ENCODE assay signal across 9 cellular contexts in the genomic region with DNA sequence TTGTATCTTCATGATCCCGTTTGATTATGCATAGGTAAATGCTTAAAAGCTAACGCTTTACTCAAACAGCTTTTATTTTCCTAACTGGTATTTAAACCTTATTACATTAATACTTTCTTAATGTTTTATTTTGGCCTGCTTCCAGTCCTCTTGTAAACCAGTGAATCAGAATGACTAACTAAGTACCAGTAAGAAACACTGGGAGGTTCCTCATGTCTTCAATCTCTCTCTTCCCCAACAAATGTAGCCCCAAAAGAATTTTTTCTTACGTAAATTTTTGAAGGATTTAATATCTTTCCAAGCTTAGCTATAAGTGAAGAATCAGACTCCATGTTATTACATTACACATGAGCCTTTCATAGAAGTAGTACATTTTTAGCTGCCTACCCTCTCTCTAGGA.
"Had no signal": no experiment of that assay in that cellular context is flagged by ENCODE, and none has a peak within 500 bp of the region (broad histone marks: within the 10 kb centered on the region; RNA-seq: fewer than 3 reads in every experiment).

No MANE protein-coding gene starts in this region.

- H3K4me1 ChIP-seq: ascending aorta, lower lobe of right lung, right lobe of liver, spleen, stomach had no signal

- ATAC-seq: lower lobe of right lung, right lobe of liver had no signal

- H3K27ac ChIP-seq: ascending aorta, lower lobe of right lung, right lobe of liver, spleen, stomach had no signal

- H3K36me3 ChIP-seq: ascending aorta, lower lobe of right lung, right lobe of liver, spleen, stomach had no signal

- H3K4me3 ChIP-seq: ascending aorta, lower lobe of right lung, right lobe of liver, spleen, stomach had no signal

- DNase-seq: activated CD4-positive, alpha-beta T cell treated with anti-CD3 and anti-CD28 coated beads for 1 hour; activated CD4-positive, alpha-beta T cell treated with anti-CD3 and anti-CD28 coated beads, Interleukin-2, amount 50 U/mL, for 48 hours; activated naive CD4-positive, alpha-beta T cell treated with anti-CD3 and anti-CD28 coated beads, Interleukin-2, amount 10 ng/mL, durations not matched to agents 7 days and 5 days; foreskin fibroblast; lower lobe of right lung; right lobe of liver; spleen; stomach had no signal

- H3K27me3 ChIP-seq: ascending aorta, right lobe of liver, spleen, stomach had no signal

- H3K9me3 ChIP-seq: ascending aorta, lower lobe of right lung, right lobe of liver, spleen, stomach had no signal
